8 cellular contexts compared by ENCODE assay signal in genomic region chr12:7645395-7646177, GRCh38. TPM values are rescaled to one million over a fixed set of nuclear protein-coding genes. Genes with fewer than 3 reads are reported as not detected.
DNase-seq lines count a peak whose midpoint lies in the region; ATAC-seq and TF ChIP-seq lines count a peak whose summit lies in the region.

No MANE protein-coding gene starts in this region.

- H4K20me1 ChIP-seq in H9 (ENCODE audit: control insufficient read depth, insufficient read depth, insufficient read length) (no peaks in the 10 kb centered on the region), neural progenitor cell (ENCODE audit: low read depth) (no peaks in the 10 kb centered on the region)

- H2BK15ac ChIP-seq in H9 (ENCODE audit: low read depth, low read length), result no peak overlapping the region

- no peak overlapping the region for H4K8ac ChIP-seq in H9 (replicated peaks; ENCODE audit: insufficient read length, low read depth, low read length)

- H3K4me1 ChIP-seq in H9 (ENCODE audit: insufficient read depth, low read length) (peaks cover 12% of the 10 kb centered on the region; the same call in 1 of the 2 replicates), neural progenitor cell (peaks cover 19% of the 10 kb centered on the region)

- peaks cover 41 to 45% of the 10 kb centered on the region in 2 experiments for H3K4me1 Mint-ChIP-seq in H9
- peaks cover 18% of the 10 kb centered on the region for H3K4me1 Mint-ChIP-seq in neural progenitor cell

- no peaks in the 10 kb centered on the region; the same call in 1 of the 2 replicates for H3K27me3 Mint-ChIP-seq in H9 (ENCODE audit: low read depth)
- H3K27me3 Mint-ChIP-seq in neural progenitor cell (ENCODE audit: insufficient read depth, low read depth), result peaks cover 20% of the 10 kb centered on the region

- H3K4me2 ChIP-seq in H9 (ENCODE audit: insufficient read depth, insufficient read length, low read length) (no peak overlapping the region), neural progenitor cell (no peak overlapping the region)

- H3F3A ChIP-seq in neural progenitor cell (ENCODE audit: low read depth), result peaks cover 16% of the 10 kb centered on the region

- WGBS in H9 (ENCODE audit: extremely low coverage, insufficient read length, low lambda C conversion rate), result no CpG with 5 or more reads among the region's 8 CpGs

- no peak overlapping the region for H3K9ac ChIP-seq in H9 (ENCODE audit: extremely low read depth, insufficient read length, low read length)
- H3K9ac ChIP-seq in neural progenitor cell, result no peak overlapping the region

- no peak overlapping the region for H3T11ph ChIP-seq in H9 (ENCODE audit: low read length)

- no peaks in the 10 kb centered on the region for H3K9me3 Mint-ChIP-seq in H9
- no peaks in the 10 kb centered on the region for H3K9me3 Mint-ChIP-seq in neural progenitor cell

- no peak overlapping the region for H3K14ac ChIP-seq in H9 (ENCODE audit: insufficient read depth, low read length)

- no peak overlapping the region for H3K23ac ChIP-seq in H9 (ENCODE audit: insufficient read length, low read depth, low read length)

- H3K27ac ChIP-seq in H9 (ENCODE audit: insufficient read length, low read depth, low read length) (no peak overlapping the region), neural progenitor cell (no peak overlapping the region)

- no peak overlapping the region for H2BK120ac ChIP-seq in H9 (ENCODE audit: low read depth, low read length, poor library complexity, severe bottlenecking)

- H3K79me2 ChIP-seq in H9 (ENCODE audit: insufficient read depth, low read length) (no peaks in the 10 kb centered on the region), neural progenitor cell (ENCODE audit: low read depth) (no peaks in the 10 kb centered on the region)

- H3K27me3 ChIP-seq in H9 (ENCODE audit: insufficient read depth, low read length) (no peaks in the 10 kb centered on the region), neural progenitor cell (no peaks in the 10 kb centered on the region)

- ATAC-seq in HG03521 (IDR thresholded peaks at IDR 0.05; ENCODE audit: unreplicated experiment) (no peak), HG03045 (IDR thresholded peaks at IDR 0.05; ENCODE audit: unreplicated experiment) (no peak)

- H3K9me3 ChIP-seq in H9 (ENCODE audit: control insufficient read depth, low read depth, low read length) (no peaks in the 10 kb centered on the region), neural progenitor cell (ENCODE audit: low read depth) (no peaks in the 10 kb centered on the region)

- TF ChIP-seq CTCF in H9 (conservative IDR thresholded peaks at IDR 0.05), result peak; percentile 93
- peak; percentile 88 for TF ChIP-seq CTCF in epithelial cell of proximal tubule (conservative IDR thresholded peaks at IDR 0.05; ENCODE audit: low read depth, low read length)
- TF ChIP-seq CTCF in neural progenitor cell (IDR thresholded peaks at IDR 0.05), result peak; percentile 95

- H2AK5ac ChIP-seq in H9 (ENCODE audit: insufficient read length, low read length), result no peak overlapping the region

- H3K18ac ChIP-seq in H9 (ENCODE audit: insufficient read length, low read depth, low read length), result no peak overlapping the region

- H2AFZ ChIP-seq in H9 (ENCODE audit: low read length) (no peak overlapping the region), neural progenitor cell (replicated peaks) (peak overlapping the region; percentile 90)

- H3K4me3 Mint-ChIP-seq in H9 (peak overlapping the region; percentile 12 to 27; a peak in 4 of 5 replicates), neural progenitor cell (no peak overlapping the region)

- no peaks in the 10 kb centered on the region for H3K79me1 ChIP-seq in H9 (ENCODE audit: insufficient read depth, low read depth, low read length, poor library complexity, severe bottlenecking)

- H2BK20ac ChIP-seq in H9 (ENCODE audit: low read depth, low read length, poor library complexity, severe bottlenecking), result no peak overlapping the region

- H3K23me2 ChIP-seq in H9 (ENCODE audit: insufficient read length, low read depth, low read length, poor library complexity, severe bottlenecking), result no peaks in the 10 kb centered on the region

- H4K5ac ChIP-seq in H9 (ENCODE audit: insufficient read length, low read depth, low read length), result no peak overlapping the region

- no peak overlapping the region for H4K91ac ChIP-seq in H9 (ENCODE audit: insufficient read length, low read depth, low read length)

- no peak overlapping the region for H2BK5ac ChIP-seq in H9 (ENCODE audit: insufficient read length, low read length)

- DNase-seq in NCI-H2029 treated with DMSO at 0.1 percent for 48 hours (lab: John Stamatoyannopoulos, UW), result peak; percentile 22
- DNase-seq in NCI-H2029 (lab: John Stamatoyannopoulos, UW), result no peak
- peak; percentile 47 for DNase-seq in H9
- peak; percentile 34 for DNase-seq in SK-N-DZ (ENCODE audit: low spot score)
- no peak for DNase-seq in epithelial cell of proximal tubule (ENCODE audit: low read depth)
- peak; percentile 59 for DNase-seq in neural progenitor cell (ENCODE audit: low spot score)

- H2BK12ac ChIP-seq in H9 (ENCODE audit: insufficient read length, low read depth, low read length), result no peak overlapping the region

- H3K36me3 ChIP-seq in neural progenitor cell, result no peaks in the 10 kb centered on the region

- H3K36me3 Mint-ChIP-seq in H9 (ENCODE audit: insufficient read depth in 1 of 3, low read depth in 3 of 3) (no peaks in the 10 kb centered on the region), neural progenitor cell (no peaks in the 10 kb centered on the region)

- H3K27ac Mint-ChIP-seq in H9 (peak overlapping the region in 2 of 3 experiments; percentile 19 to 91; a peak in 3 of 7 replicates), neural progenitor cell (no peak overlapping the region)

- H3K4me3 ChIP-seq in epithelial cell of proximal tubule (ENCODE audit: low read depth, low read length) (no peak overlapping the region), neural progenitor cell (no peak overlapping the region)

- H3K56ac ChIP-seq in H9 (ENCODE audit: insufficient read length, low read depth, low read length), result no peak overlapping the region

- H3K4ac ChIP-seq in H9 (ENCODE audit: low read depth, low read length), result no peak overlapping the region

RNA-seq across cellular contexts. Expression of gene APOBEC1, which starts 20.1 kb away (rescaled TPM):
- total RNA-seq in H9 (2021) (not detected in 2 replicates), epithelial cell of proximal tubule (not detected in 2 replicates), neural progenitor cell (ENCODE audit: low replicate concordance) (not detected in 2 replicates)
- not detected in 2 replicates for polyA plus RNA-seq in SK-N-DZ (2014; cell fraction: cytosol; rRNA removed)
- not detected in 2 replicates for polyA plus RNA-seq in SK-N-DZ (2014; cell fraction: nucleus; rRNA removed)

RNA-seq across cellular contexts. Expression of gene GDF3, which starts 50.0 kb away (rescaled TPM):
- total RNA-seq in H9 (2021) (9.1 and 9.9 TPM in 2 replicates), epithelial cell of proximal tubule (not detected in 2 replicates), neural progenitor cell (ENCODE audit: low replicate concordance) (not detected in 2 replicates)
- not detected in 2 replicates for polyA plus RNA-seq in SK-N-DZ (2014; cell fraction: cytosol; rRNA removed)
- not detected in 2 replicates for polyA plus RNA-seq in SK-N-DZ (2014; cell fraction: nucleus; rRNA removed)

Comparison
In these comparisons a context has a peak if more than half of its experiments do, and no peak if none do; other contexts are left out.
1. DNase-seq: peak in NCI-H2029 treated with DMSO at 0.1 percent for 48 hours (single experiment), H9 (single experiment), SK-N-DZ (single experiment) and neural progenitor cell (single experiment); none in NCI-H2029 (single experiment) and epithelial cell of proximal tubule (single experiment).
2. RNA of gene GDF3, which starts 50.0 kb away (total RNA-seq): 9.1 to 9.9 TPM in H9; not detected in epithelial cell of proximal tubule and not detected in neural progenitor cell; every median in the first group is over 10 times any median in the second.
3. Peak in every context shown above with its lines, with median percentiles within 50 percentile points of each other: CTCF ChIP-seq.